ENCODE assay signal across 8 cellular contexts in the genomic region with DNA sequence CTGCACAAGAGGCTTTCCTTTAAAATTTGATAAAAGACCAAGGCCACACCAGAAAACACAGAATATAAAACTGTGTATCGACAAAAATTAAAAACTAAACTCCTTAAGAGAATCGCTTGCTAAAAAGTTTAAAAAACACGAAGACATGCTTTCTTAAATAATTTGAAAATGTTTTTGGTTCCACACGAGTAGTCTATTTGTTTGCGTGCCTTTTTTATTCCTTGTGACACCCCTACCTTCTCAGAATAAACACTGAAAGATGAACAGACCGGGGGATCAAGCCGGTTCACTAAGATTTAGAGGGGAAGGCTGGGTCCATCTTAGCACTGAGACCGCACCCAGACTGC.
DNase-seq lines count a peak whose midpoint lies in the region; ATAC-seq, FAIRE-seq and TF ChIP-seq lines count a peak whose summit lies in the region.

No MANE protein-coding gene starts in this region.

- H3K36me3 ChIP-seq in mammary epithelial cell (ENCODE audit: insufficient read depth, low read length) (no peaks in the 10 kb centered on the region), mucosa of descending colon (ENCODE audit: low read depth) (peaks cover 4% of the 10 kb centered on the region)

- no peak for TF ChIP-seq RAD21 in A549 (conservative IDR thresholded peaks at IDR 0.05 in 1 of 2, IDR thresholded peaks at IDR 0.05 in 1 of 2)

- no peak for TF ChIP-seq POLR2A in A549 (IDR thresholded peaks at IDR 0.05; ENCODE audit: low read length)

- no peak for DNase-seq in A549 (ENCODE audit: low read depth in 1 of 2, low spot score in 1 of 2)
- DNase-seq in mammary epithelial cell: no peak
- no peak for DNase-seq in mucosa of descending colon
- no peak for DNase-seq in iPS-NIHi11 (ENCODE audit: low spot score)
- DNase-seq in hepatic stellate cell (ENCODE audit: low spot score): no peak

- no peak for TF ChIP-seq EP300 in A549 (IDR thresholded peaks at IDR 0.05)

- H3K27ac ChIP-seq in A549 (peak overlapping the region; percentile 85 to 93), mammary epithelial cell (ENCODE audit: insufficient read depth, low read depth, low read length) (peak overlapping the region; percentile 99)

- peak overlapping the region; percentile 85 for H2AFZ ChIP-seq in mammary epithelial cell (ENCODE audit: low read depth, low read length)

- TF ChIP-seq CTCF in A549 (IDR thresholded peaks at IDR 0.05): no peak
- TF ChIP-seq CTCF in mammary epithelial cell (conservative IDR thresholded peaks at IDR 0.05 in 1 of 2, IDR thresholded peaks at IDR 0.05 in 1 of 2; ENCODE audit: extremely low read depth in 1 of 2, insufficient read depth in 1 of 2, low read depth in 1 of 2, low read length in 2 of 2): no peak
- TF ChIP-seq CTCF in mucosa of descending colon (IDR thresholded peaks at IDR 0.05): no peak

- POLR2A ChIA-PET in A549 (lab: Yijun Ruan, JAX): no interaction called here

- ATAC-seq in A549: peak in 1 of 2 experiments; percentile 33; a peak in 1 of 6 replicates
- ATAC-seq in HG03139 (IDR thresholded peaks at IDR 0.05; ENCODE audit: unreplicated experiment): peak; percentile 1
- no peak for ATAC-seq in mucosa of descending colon
- no peak for ATAC-seq in HG02970 (IDR thresholded peaks at IDR 0.05; ENCODE audit: low FRiP score, unreplicated experiment)
- no peak for ATAC-seq in GM21723 (IDR thresholded peaks at IDR 0.05; ENCODE audit: unreplicated experiment)

- H3K9me3 ChIP-seq in A549 (no peaks in the 10 kb centered on the region), mammary epithelial cell (replicated peaks; ENCODE audit: insufficient read depth, low read length) (no peaks in the 10 kb centered on the region), mucosa of descending colon (no peaks in the 10 kb centered on the region)

- H3K4me2 ChIP-seq in A549: peak overlapping the region; percentile 62
- H3K4me2 ChIP-seq in mammary epithelial cell (ENCODE audit: insufficient read depth, low read depth, low read length): peak overlapping the region; percentile 78

- dilution Hi-C loops in mammary epithelial cell (cut with HindIII; ENCODE audit: low sequenced_read_pairs): no loop called here

- H3K4me3 ChIP-seq in A549 (peak overlapping the region; percentile 43), mammary epithelial cell (replicated peaks in 1 of 3; ENCODE audit: insufficient read depth in 1 of 3, low read depth in 2 of 3, low read length in 3 of 3) (peak overlapping the region; percentile 56 to 82 (median 56)), mucosa of descending colon (peak overlapping the region; percentile 18)

- CTCF ChIA-PET in A549 (lab: Yijun Ruan, JAX) (no interaction called here), mammary epithelial cell (lab: Charles Lee; ENCODE audit: low non-redundant PET) (no interaction called here)

- H4K20me1 ChIP-seq in mammary epithelial cell (ENCODE audit: insufficient read depth, low read length): no peaks in the 10 kb centered on the region

- in situ Hi-C loops in mammary epithelial cell (cut with MboI; ENCODE audit: low sequenced_read_pairs in 2 of 2): loop anchor here in 1 of 2 donors (5.0 to 25.0 kb wide), 2 partner anchors 180 to 305 kb away; no protein-coding TSS in a partner anchor

- 20% methylated on average over 8 of the region's 8 CpGs for WGBS in A549 (ENCODE audit: missing lambda C conversion rate)
- 6% methylated on average over 8 of the region's 8 CpGs for WGBS in mammary epithelial cell (ENCODE audit: low coverage, missing lambda C conversion rate)

- H3K27me3 ChIP-seq in mammary epithelial cell (ENCODE audit: insufficient read depth, low read length): no peaks in the 10 kb centered on the region

- H3K4me1 ChIP-seq in A549 (peaks cover 12% of the 10 kb centered on the region; the same call in 2 of the 3 replicates), mammary epithelial cell (ENCODE audit: insufficient read depth, low read length) (peaks cover 12% of the 10 kb centered on the region), mucosa of descending colon (ENCODE audit: low read depth) (peaks cover 25% of the 10 kb centered on the region)

- intact Hi-C loops in mammary epithelial cell (cut with micrococcal nuclease) (loop anchor here (1.0 to 5.0 kb wide), 11 partner anchors 101 to 1620 kb away; partner anchors contain the start of gene STARD13), mucosa of descending colon (cut with DNase I, micrococcal nuclease) (loop anchor here in 1 of 2 donors (5.0 kb wide), 1 partner anchor 180 kb away; no protein-coding TSS in a partner anchor)

- FAIRE-seq in A549 (lab: Jason Lieb, UNC): no peak

- H3K79me2 ChIP-seq in mammary epithelial cell (ENCODE audit: insufficient read depth, low read length): no peaks in the 10 kb centered on the region

- TSS peak; percentile 94 for BruUV-seq in mammary epithelial cell (replicated peaks; lab: Mats Ljungman, UMichigan)

- peak overlapping the region; percentile 97 for H3K9ac ChIP-seq in mammary epithelial cell (ENCODE audit: insufficient read depth, low read length)

TF ChIP-seq in A549, 52 proteins besides CTCF, POLR2A, EP300 and RAD21:
- no peak for TF ChIP-seq HDAC2 (IDR thresholded peaks at IDR 0.05)
- TF ChIP-seq ZC3H11A (IDR thresholded peaks at IDR 0.05): no peak
- TF ChIP-seq, protein P1, sequence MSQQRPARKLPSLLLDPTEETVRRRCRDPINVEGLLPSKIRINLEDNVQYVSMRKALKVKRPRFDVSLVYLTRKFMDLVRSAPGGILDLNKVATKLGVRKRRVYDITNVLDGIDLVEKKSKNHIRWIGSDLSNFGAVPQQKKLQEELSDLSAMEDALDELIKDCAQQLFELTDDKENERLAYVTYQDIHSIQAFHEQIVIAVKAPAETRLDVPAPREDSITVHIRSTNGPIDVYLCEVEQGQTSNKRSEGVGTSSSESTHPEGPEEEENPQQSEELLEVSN (IDR thresholded peaks at IDR 0.05; ENCODE audit: borderline replicate concordance, low read depth): no peak
- TF ChIP-seq CHD2 (IDR thresholded peaks at IDR 0.05; ENCODE audit: low read length, partially characterized antibody): no peak
